21 cellular contexts compared by ENCODE assay signal in genomic region chr10:49308881-49309280, GRCh38. TPM values are rescaled to one million over a fixed set of nuclear protein-coding genes. Genes with fewer than 3 reads are reported as not detected.
DNase-seq lines count a peak whose midpoint lies in the region; ATAC-seq, FAIRE-seq and TF ChIP-seq lines count a peak whose summit lies in the region.
"Had no signal": no experiment of that assay in that cellular context is flagged by ENCODE, and none has a peak within 500 bp of the region (broad histone marks: within the 10 kb centered on the region; RNA-seq: fewer than 3 reads in every experiment).

No MANE protein-coding gene starts in this region.

- H2BK5ac ChIP-seq in H9 (ENCODE audit: insufficient read length, low read length): no peak overlapping the region

- no peaks in the 10 kb centered on the region for H3K36me3 ChIP-seq in spleen

- H3K4me1 ChIP-seq in spleen (peaks cover 0 to 35% (median 22%) of the 10 kb centered on the region in 6 donors), H9 (ENCODE audit: insufficient read depth, low read length) (no peaks in the 10 kb centered on the region)
- H3K4me1 ChIP-seq: SJCRH30 had no signal

- no peak for DNase-seq in activated CD4-positive, alpha-beta memory T cell treated with anti-CD3 and anti-CD28 coated beads, Interleukin-2, amount 10 ng/mL, durations not matched to agents 7 days and 5 days
- no peak for DNase-seq in activated CD4-positive, alpha-beta memory T cell treated with anti-CD3 and anti-CD28 coated beads for 36 hours
- no peak for DNase-seq in GM12891 (ENCODE audit: insufficient read length, low spot score)
- no peak for DNase-seq in effector memory CD8-positive, alpha-beta T cell
- peak; percentile 19 for DNase-seq in spleen
- DNase-seq in activated T-cell treated with anti-CD3 and anti-CD28 coated beads, Interleukin-2, amount 50 U/mL, for 1 hour: no peak
- DNase-seq in H9: no peak
- no peak for DNase-seq in DMS114 treated with DMSO at 0.1 percent for 48 hours (lab: John Stamatoyannopoulos, UW; ENCODE audit: unreplicated experiment)
- DNase-seq: DND-41, HFFc6, NCI-H1092, NCI-H2081 treated with DMSO at 0.1 percent for 48 hours, NCI-H446 treated with DMSO at 0.1 percent for 48 hours, SJCRH30 had no signal

- no peak overlapping the region for H2BK20ac ChIP-seq in H9 (ENCODE audit: low read depth, low read length, poor library complexity, severe bottlenecking)

- H3K79me2 ChIP-seq in H9 (ENCODE audit: insufficient read depth, low read length): no peaks in the 10 kb centered on the region

- H2BK12ac ChIP-seq in H9 (ENCODE audit: insufficient read length, low read depth, low read length): no peak overlapping the region

- WGBS in spleen, 5 donors: 92 to 96% (median 93%) methylated on average over 5 of the region's 5 CpGs
- no CpG with 5 or more reads among the region's 5 CpGs for WGBS in H9 (ENCODE audit: extremely low coverage, insufficient read length, low lambda C conversion rate)

- H3K4me1 Mint-ChIP-seq in activated CD4-positive, alpha-beta memory T cell treated with anti-CD3 and anti-CD28 coated beads, Interleukin-2, amount 10 ng/mL, durations not matched to agents 7 days and 5 days: peaks cover 24% of the 10 kb centered on the region
- peaks cover 21% of the 10 kb centered on the region for H3K4me1 Mint-ChIP-seq in activated CD4-positive, alpha-beta memory T cell treated with anti-CD3 and anti-CD28 coated beads for 36 hours (ENCODE audit: low read depth)
- peaks cover 16 to 27% of the 10 kb centered on the region in 2 donors for H3K4me1 Mint-ChIP-seq in effector memory CD8-positive, alpha-beta T cell (ENCODE audit: low read depth in 2 of 2)
- peaks cover 6 to 9% of the 10 kb centered on the region in 2 experiments; a peak in 3 of 4 replicates for H3K4me1 Mint-ChIP-seq in H9

- H2BK120ac ChIP-seq in H9 (ENCODE audit: low read depth, low read length, poor library complexity, severe bottlenecking): no peak overlapping the region

- H3K27ac ChIP-seq in spleen: peak overlapping the region in 2 of 8 donors; percentile 81 to 86
- no peak overlapping the region for H3K27ac ChIP-seq in H9 (ENCODE audit: insufficient read length, low read depth, low read length)
- H3K27ac ChIP-seq: SJCRH30 had no signal

- H3K23me2 ChIP-seq in H9 (ENCODE audit: insufficient read length, low read depth, low read length, poor library complexity, severe bottlenecking): no peaks in the 10 kb centered on the region

- H3K18ac ChIP-seq in H9 (ENCODE audit: insufficient read length, low read depth, low read length): no peak overlapping the region

- CTCF ChIA-PET in activated CD4-positive, alpha-beta memory T cell treated with anti-CD3 and anti-CD28 coated beads, Interleukin-2, amount 10 ng/mL, durations not matched to agents 7 days and 5 days (lab: Charles Lee): no interaction called here
- CTCF ChIA-PET in activated CD4-positive, alpha-beta memory T cell treated with anti-CD3 and anti-CD28 coated beads for 36 hours (lab: Charles Lee): no interaction called here

- H2BK15ac ChIP-seq in H9 (ENCODE audit: low read depth, low read length): no peak overlapping the region

- H3K9me3 ChIP-seq in spleen: peaks cover 0 to 4% (median 0%) of the 10 kb centered on the region in 8 donors
- no peaks in the 10 kb centered on the region for H3K9me3 ChIP-seq in H9 (ENCODE audit: control insufficient read depth, low read depth, low read length)
- H3K9me3 ChIP-seq: SJCRH30 had no signal

- POLR2A ChIA-PET in activated CD4-positive, alpha-beta memory T cell treated with anti-CD3 and anti-CD28 coated beads, Interleukin-2, amount 10 ng/mL, durations not matched to agents 7 days and 5 days (lab: Charles Lee): no interaction called here
- POLR2A ChIA-PET in activated CD4-positive, alpha-beta memory T cell treated with anti-CD3 and anti-CD28 coated beads for 36 hours (lab: Charles Lee): no interaction called here

- H3K36me3 Mint-ChIP-seq in activated CD4-positive, alpha-beta memory T cell treated with anti-CD3 and anti-CD28 coated beads, Interleukin-2, amount 10 ng/mL, durations not matched to agents 7 days and 5 days (ENCODE audit: low read depth): no peaks in the 10 kb centered on the region
- no peaks in the 10 kb centered on the region for H3K36me3 Mint-ChIP-seq in activated CD4-positive, alpha-beta memory T cell treated with anti-CD3 and anti-CD28 coated beads for 36 hours
- H3K36me3 Mint-ChIP-seq in effector memory CD8-positive, alpha-beta T cell (ENCODE audit: insufficient read depth): peaks cover 3% of the 10 kb centered on the region
- H3K36me3 Mint-ChIP-seq in H9 (ENCODE audit: insufficient read depth in 1 of 3, low read depth in 3 of 3): no peaks in the 10 kb centered on the region; a peak in 1 of 7 replicates

- H3K4me3 ChIP-seq in spleen: no peak overlapping the region
- H3K4me3 ChIP-seq: SJCRH30 had no signal

- H2AK5ac ChIP-seq in H9 (ENCODE audit: insufficient read length, low read length): no peak overlapping the region

- intact Hi-C loops in activated CD4-positive, alpha-beta memory T cell treated with anti-CD3 and anti-CD28 coated beads for 36 hours (cut with micrococcal nuclease): no loop called here
- intact Hi-C loops in spleen (cut with DNase I; ENCODE audit: low total_unique reads): no loop called here

- no peak overlapping the region for H3K14ac ChIP-seq in H9 (ENCODE audit: insufficient read depth, low read length)

- no peak overlapping the region for H3K4ac ChIP-seq in H9 (ENCODE audit: low read depth, low read length)

- TF ChIP-seq POLR2A in GM12891 (IDR thresholded peaks at IDR 0.05; ENCODE audit: low read depth, low read length) (no peak), spleen (IDR thresholded peaks at IDR 0.05) (no peak)

- peaks cover 25% of the 10 kb centered on the region for H3K27me3 Mint-ChIP-seq in activated CD4-positive, alpha-beta memory T cell treated with anti-CD3 and anti-CD28 coated beads, Interleukin-2, amount 10 ng/mL, durations not matched to agents 7 days and 5 days
- H3K27me3 Mint-ChIP-seq in activated CD4-positive, alpha-beta memory T cell treated with anti-CD3 and anti-CD28 coated beads for 36 hours: peaks cover 2% of the 10 kb centered on the region
- peaks cover 0 to 8% of the 10 kb centered on the region in 2 donors for H3K27me3 Mint-ChIP-seq in effector memory CD8-positive, alpha-beta T cell
- H3K27me3 Mint-ChIP-seq in H9 (ENCODE audit: low read depth): peaks cover 30% of the 10 kb centered on the region

- no peaks in the 10 kb centered on the region for H3K9me3 Mint-ChIP-seq in activated CD4-positive, alpha-beta memory T cell treated with anti-CD3 and anti-CD28 coated beads, Interleukin-2, amount 10 ng/mL, durations not matched to agents 7 days and 5 days
- peaks cover 3% of the 10 kb centered on the region for H3K9me3 Mint-ChIP-seq in activated CD4-positive, alpha-beta memory T cell treated with anti-CD3 and anti-CD28 coated beads for 36 hours
- H3K9me3 Mint-ChIP-seq in effector memory CD8-positive, alpha-beta T cell: no peaks in the 10 kb centered on the region
- H3K9me3 Mint-ChIP-seq in H9: no peaks in the 10 kb centered on the region
- H3K9me3 Mint-ChIP-seq: HFFc6 had no signal

- no peak overlapping the region for H3K23ac ChIP-seq in H9 (ENCODE audit: insufficient read length, low read depth, low read length)

- H3K56ac ChIP-seq in H9 (ENCODE audit: insufficient read length, low read depth, low read length): no peak overlapping the region

- peak; percentile 41 for FAIRE-seq in GM12891 (lab: Jason Lieb, UNC)
- FAIRE-seq: H54 had no signal

- H4K5ac ChIP-seq in H9 (ENCODE audit: insufficient read length, low read depth, low read length): no peak overlapping the region

- H3K27me3 ChIP-seq in spleen (replicated peaks in 1 of 7) (peaks cover 0 to 11% (median 0%) of the 10 kb centered on the region in 7 donors), H9 (ENCODE audit: insufficient read depth, low read length) (no peaks in the 10 kb centered on the region)
- H3K27me3 ChIP-seq: SJCRH30 had no signal

- H3K79me1 ChIP-seq in H9 (ENCODE audit: insufficient read depth, low read depth, low read length, poor library complexity, severe bottlenecking): no peaks in the 10 kb centered on the region

- no peak for ATAC-seq in effector memory CD8-positive, alpha-beta T cell (replicated peaks)
- ATAC-seq: Panc1 had no signal

- TF ChIP-seq CTCF in spleen (IDR thresholded peaks at IDR 0.05 in 8 of 11, conservative IDR thresholded peaks at IDR 0.05 in 3 of 11): no peak
- no peak for TF ChIP-seq CTCF in H9 (conservative IDR thresholded peaks at IDR 0.05)

- H4K8ac ChIP-seq in H9 (replicated peaks; ENCODE audit: insufficient read length, low read depth, low read length): no peak overlapping the region

- no peak overlapping the region for H3K9ac ChIP-seq in H9 (ENCODE audit: extremely low read depth, insufficient read length, low read length)

- no peak overlapping the region for H3K4me2 ChIP-seq in H9 (ENCODE audit: insufficient read depth, insufficient read length, low read length)

- H3T11ph ChIP-seq in H9 (ENCODE audit: low read length): no peak overlapping the region

- no peak overlapping the region for H4K91ac ChIP-seq in H9 (ENCODE audit: insufficient read length, low read depth, low read length)

- no peak overlapping the region for H2AFZ ChIP-seq in H9 (ENCODE audit: low read length)

- H4K20me1 ChIP-seq in H9 (ENCODE audit: control insufficient read depth, insufficient read depth, insufficient read length): no peaks in the 10 kb centered on the region

- peak overlapping the region; percentile 2 for H3K27ac Mint-ChIP-seq in activated CD4-positive, alpha-beta memory T cell treated with anti-CD3 and anti-CD28 coated beads, Interleukin-2, amount 10 ng/mL, durations not matched to agents 7 days and 5 days
- H3K27ac Mint-ChIP-seq in activated CD4-positive, alpha-beta memory T cell treated with anti-CD3 and anti-CD28 coated beads for 36 hours: no peak overlapping the region
- H3K27ac Mint-ChIP-seq in effector memory CD8-positive, alpha-beta T cell: peak overlapping the region; percentile 46 to 95
- H3K27ac Mint-ChIP-seq in H9: no peak overlapping the region
- H3K27ac Mint-ChIP-seq: HFFc6 had no signal

- no peak overlapping the region for H3K4me3 Mint-ChIP-seq in activated CD4-positive, alpha-beta memory T cell treated with anti-CD3 and anti-CD28 coated beads, Interleukin-2, amount 10 ng/mL, durations not matched to agents 7 days and 5 days
- H3K4me3 Mint-ChIP-seq in activated CD4-positive, alpha-beta memory T cell treated with anti-CD3 and anti-CD28 coated beads for 36 hours: no peak overlapping the region
- peak overlapping the region in 1 of 2 donors; percentile 79 for H3K4me3 Mint-ChIP-seq in effector memory CD8-positive, alpha-beta T cell
- H3K4me3 Mint-ChIP-seq in H9: no peak overlapping the region
- H3K4me3 Mint-ChIP-seq: HFFc6 had no signal

TF ChIP-seq in GM12891, 5 proteins besides CTCF, POLR2A, EP300 and RAD21 (continues in another document):
- TF ChIP-seq POLR2AphosphoS5 (IDR thresholded peaks at IDR 0.05; ENCODE audit: low read depth, low read length): no peak
- TF ChIP-seq SPI1 (IDR thresholded peaks at IDR 0.05; ENCODE audit: low read depth, low read length): no peak
- TF ChIP-seq PAX5 (IDR thresholded peaks at IDR 0.05; ENCODE audit: insufficient read depth, low read length, severe bottlenecking): no peak

RNA-seq across cellular contexts. Expression of gene C10orf71, which starts 9.9 kb away (rescaled TPM):
- not detected for total RNA-seq in activated CD4-positive, alpha-beta memory T cell treated with anti-CD3 and anti-CD28 coated beads, Interleukin-2, amount 10 ng/mL, durations not matched to agents 7 days and 5 days
- not detected for total RNA-seq in activated CD4-positive, alpha-beta memory T cell treated with anti-CD3 and anti-CD28 coated beads for 36 hours
- not detected for polyA plus RNA-seq in GM12891 (2012; ENCODE audit: low read depth, missing spikeins)
- not detected for total RNA-seq in spleen
- not detected for polyA plus RNA-seq in spleen
- total RNA-seq in H9 (2021): not detected in 2 replicates
- total RNA-seq: A172, G401, HFFc6, HT-29, MCF 10A had no signal
- polyA plus RNA-seq: BJ had no signal

Comparison
In these comparisons a context has a peak if more than half of its experiments do, and no peak if none do; other contexts are left out.
1. H3K27ac Mint-ChIP-seq: peak in activated CD4-positive, alpha-beta memory T cell treated with anti-CD3 and anti-CD28 coated beads, Interleukin-2, amount 10 ng/mL, durations not matched to agents 7 days and 5 days (single experiment) and effector memory CD8-positive, alpha-beta T cell (2 of 2); none in activated CD4-positive, alpha-beta memory T cell treated with anti-CD3 and anti-CD28 coated beads for 36 hours (single experiment) and H9 (0 of 3).